1 cellular context compared by ENCODE assay signal in the genomic region with DNA sequence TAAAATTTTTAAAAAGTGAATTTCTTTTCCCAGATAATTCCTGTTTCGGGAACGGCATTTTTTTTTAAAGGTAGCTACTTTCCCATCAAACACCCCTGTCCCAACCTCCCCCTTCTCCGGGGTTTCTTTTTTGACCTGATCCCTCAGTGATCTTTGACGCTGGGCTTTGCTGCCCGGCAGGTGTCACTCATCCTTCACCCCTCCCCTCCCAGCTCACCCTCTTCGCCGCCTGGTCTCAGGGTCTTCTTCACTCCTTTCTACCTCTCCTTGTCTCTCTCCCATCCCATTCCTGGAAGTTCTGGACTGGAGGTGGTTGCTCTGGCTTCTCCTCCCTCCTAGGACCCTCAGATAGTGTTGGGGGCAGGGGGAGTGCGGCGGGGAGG.
TF ChIP-seq lines count a peak whose summit lies in the region.

No MANE protein-coding gene starts in this region.

TF ChIP-seq in WTC11, 78 proteins besides CTCF, POLR2A, EP300 and RAD21 (continued from another document):
- no peak for TF ChIP-seq ARID4B (CRISPR knock-in tag; IDR thresholded peaks at IDR 0.05; ENCODE audit: borderline replicate concordance)
- no peak for TF ChIP-seq ZNF416 (CRISPR knock-in tag; IDR thresholded peaks at IDR 0.05)
- no peak for TF ChIP-seq SMAD3 (CRISPR knock-in tag; IDR thresholded peaks at IDR 0.05; ENCODE audit: borderline replicate concordance)
- TF ChIP-seq HMGA2 (CRISPR knock-in tag; IDR thresholded peaks at IDR 0.05), result no peak
- TF ChIP-seq ZNF671 (CRISPR knock-in tag; IDR thresholded peaks at IDR 0.05), result no peak
- no peak for TF ChIP-seq ZNF396 (CRISPR knock-in tag; IDR thresholded peaks at IDR 0.05; ENCODE audit: borderline replicate concordance)
- no peak for TF ChIP-seq NR1H2 (CRISPR knock-in tag; IDR thresholded peaks at IDR 0.05)
- TF ChIP-seq RELA (CRISPR knock-in tag; IDR thresholded peaks at IDR 0.05; ENCODE audit: borderline replicate concordance), result no peak
- no peak for TF ChIP-seq MXD4 (CRISPR knock-in tag; IDR thresholded peaks at IDR 0.05; ENCODE audit: borderline replicate concordance)
- no peak for TF ChIP-seq FOXJ3 (CRISPR knock-in tag; IDR thresholded peaks at IDR 0.05; ENCODE audit: borderline replicate concordance)
- TF ChIP-seq, protein P1, sequence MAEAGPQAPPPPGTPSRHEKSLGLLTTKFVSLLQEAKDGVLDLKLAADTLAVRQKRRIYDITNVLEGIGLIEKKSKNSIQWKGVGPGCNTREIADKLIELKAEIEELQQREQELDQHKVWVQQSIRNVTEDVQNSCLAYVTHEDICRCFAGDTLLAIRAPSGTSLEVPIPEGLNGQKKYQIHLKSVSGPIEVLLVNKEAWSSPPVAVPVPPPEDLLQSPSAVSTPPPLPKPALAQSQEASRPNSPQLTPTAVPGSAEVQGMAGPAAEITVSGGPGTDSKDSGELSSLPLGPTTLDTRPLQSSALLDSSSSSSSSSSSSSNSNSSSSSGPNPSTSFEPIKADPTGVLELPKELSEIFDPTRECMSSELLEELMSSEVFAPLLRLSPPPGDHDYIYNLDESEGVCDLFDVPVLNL (CRISPR knock-in tag; IDR thresholded peaks at IDR 0.05; ENCODE audit: borderline replicate concordance, low read depth), result no peak
- no peak for TF ChIP-seq USF2 (CRISPR knock-in tag; IDR thresholded peaks at IDR 0.05)
- TF ChIP-seq, protein P2, sequence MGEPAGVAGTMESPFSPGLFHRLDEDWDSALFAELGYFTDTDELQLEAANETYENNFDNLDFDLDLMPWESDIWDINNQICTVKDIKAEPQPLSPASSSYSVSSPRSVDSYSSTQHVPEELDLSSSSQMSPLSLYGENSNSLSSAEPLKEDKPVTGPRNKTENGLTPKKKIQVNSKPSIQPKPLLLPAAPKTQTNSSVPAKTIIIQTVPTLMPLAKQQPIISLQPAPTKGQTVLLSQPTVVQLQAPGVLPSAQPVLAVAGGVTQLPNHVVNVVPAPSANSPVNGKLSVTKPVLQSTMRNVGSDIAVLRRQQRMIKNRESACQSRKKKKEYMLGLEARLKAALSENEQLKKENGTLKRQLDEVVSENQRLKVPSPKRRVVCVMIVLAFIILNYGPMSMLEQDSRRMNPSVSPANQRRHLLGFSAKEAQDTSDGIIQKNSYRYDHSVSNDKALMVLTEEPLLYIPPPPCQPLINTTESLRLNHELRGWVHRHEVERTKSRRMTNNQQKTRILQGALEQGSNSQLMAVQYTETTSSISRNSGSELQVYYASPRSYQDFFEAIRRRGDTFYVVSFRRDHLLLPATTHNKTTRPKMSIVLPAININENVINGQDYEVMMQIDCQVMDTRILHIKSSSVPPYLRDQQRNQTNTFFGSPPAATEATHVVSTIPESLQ (CRISPR knock-in tag; IDR thresholded peaks at IDR 0.05), result no peak
TF ChIP-seq in WTC11: peak in this region for 0.
